Comparison of ENCODE assay signal across 8 cellular contexts in the genomic region with DNA sequence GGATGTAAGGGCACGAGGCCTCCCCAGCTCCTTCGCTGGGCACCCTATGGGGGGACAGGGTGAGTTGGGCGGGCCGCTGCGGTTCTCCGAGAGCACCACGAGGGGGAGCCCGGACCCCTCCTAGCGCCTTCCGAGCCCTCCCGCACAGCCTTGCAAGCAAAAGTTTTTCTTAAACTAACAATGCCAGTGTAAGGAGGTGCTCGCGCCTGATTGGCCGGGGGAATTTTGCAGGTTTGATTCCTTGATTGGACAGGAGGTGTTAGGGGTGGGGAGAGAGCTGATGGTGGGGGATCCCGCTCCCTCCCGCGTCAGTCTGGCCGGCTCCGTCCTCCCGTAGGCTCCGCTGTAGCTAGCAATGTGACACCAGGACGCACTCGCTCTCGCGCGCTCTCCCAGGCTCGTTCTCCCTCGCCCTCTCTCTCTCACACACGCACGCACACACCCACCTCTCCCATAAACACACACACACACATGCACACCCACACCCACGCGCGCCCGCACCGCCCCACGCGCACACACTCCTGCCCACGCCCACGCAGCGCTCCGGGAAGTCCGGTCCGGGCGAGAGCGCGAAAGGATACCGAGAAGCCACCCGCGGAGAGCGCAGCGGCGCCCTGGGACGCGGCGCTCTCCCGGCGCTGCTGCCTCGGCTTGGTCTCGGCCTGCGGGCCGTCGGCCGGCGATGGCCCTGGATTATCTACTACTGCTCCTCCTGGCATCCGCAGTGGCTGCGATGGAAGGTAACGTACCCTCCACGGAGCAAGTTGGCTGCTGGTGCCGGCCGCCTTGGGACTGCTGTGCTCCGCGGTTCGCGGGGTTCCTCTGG. TPM values are rescaled to one million over a fixed set of nuclear protein-coding genes. Genes with fewer than 3 reads are reported as not detected.
DNase-seq lines count a peak whose midpoint lies in the region; ATAC-seq lines count a peak whose summit lies in the region.

TSS of gene EPHB1 (plus strand) at position 311 of the 826 bp plus-strand sequence.

- H3K36me3 ChIP-seq in BLaER1 treated with 17β-estradiol and CSF1 and Interleukin-3, amounts not matched to agents 10 nM and 100 nM, result no peaks in the 10 kb centered on the region

- H3K9ac ChIP-seq in BLaER1 treated with 17β-estradiol and CSF1 and Interleukin-3, amounts not matched to agents 10 nM and 100 nM, result peak within 1 kb of the TSS in 10 of 11 experiments; percentile 32 to 75 (median 64); a peak in 18 of 22 replicates

- peak; percentile 84 for ATAC-seq in GM19035 (IDR thresholded peaks at IDR 0.05; ENCODE audit: unreplicated experiment)
- peak; percentile 82 for ATAC-seq in HG03175 (IDR thresholded peaks at IDR 0.05; ENCODE audit: unreplicated experiment)
- ATAC-seq in left lobe of liver, result peak; percentile 87

- peak within 1 kb of the TSS; percentile 93 to 100 (median 98) for H3K4me2 ChIP-seq in BLaER1 treated with 17β-estradiol and CSF1 and Interleukin-3, amounts not matched to agents 10 nM and 100 nM

- H3K9me3 ChIP-seq in BLaER1 treated with 17β-estradiol and CSF1 and Interleukin-3, amounts not matched to agents 10 nM and 100 nM (replicated peaks in 1 of 11), result no peaks in the 10 kb centered on the region

- peaks cover 40 to 52% (median 47%) of the 10 kb centered on the region in 11 experiments for H3K27me3 ChIP-seq in BLaER1 treated with 17β-estradiol and CSF1 and Interleukin-3, amounts not matched to agents 10 nM and 100 nM

- peak within 1 kb of the TSS; percentile 59 to 74 (median 66) for H3K4me3 ChIP-seq in BLaER1 treated with 17β-estradiol and CSF1 and Interleukin-3, amounts not matched to agents 10 nM and 100 nM

- H4K20me1 ChIP-seq in BLaER1 treated with 17β-estradiol and CSF1 and Interleukin-3, amounts not matched to agents 10 nM and 100 nM, result peaks cover 0 to 41% (median 23%) of the 10 kb centered on the region in 11 experiments; a peak in 16 of 22 replicates

- peaks cover 9 to 16% (median 14%) of the 10 kb centered on the region in 10 experiments; a peak in 18 of 20 replicates for H3K4me1 ChIP-seq in BLaER1 treated with 17β-estradiol and CSF1 and Interleukin-3, amounts not matched to agents 10 nM and 100 nM

- DNase-seq in NCI-H2171 treated with DMSO at 0.1 percent for 48 hours (lab: John Stamatoyannopoulos, UW) (peak; percentile 98), dedifferentiated amniotic fluid mesenchymal stem cell (ENCODE audit: extremely low spot score) (peak; percentile 65), left lobe of liver (ENCODE audit: low spot score) (peak; percentile 86)
- DNase-seq in activated CD4-positive, CD25-positive, alpha-beta regulatory T cell treated with anti-CD3 and anti-CD28 coated beads, Interleukin-2, amount 50 U/mL, for 16 hours (ENCODE audit: low read depth, low spot score), result peak; percentile 15
- DNase-seq in stimulated activated CD4-positive, alpha-beta T cell treated with anti-CD3 and anti-CD28 coated beads, Interleukin-2, amount 100 ng/mL, for 24 hours, result peak; percentile 64 to 77

- H3K27ac ChIP-seq in BLaER1 treated with 17β-estradiol and CSF1 and Interleukin-3, amounts not matched to agents 10 nM and 100 nM, result no peak within 1 kb of the TSS

RNA-seq across cellular contexts. Expression of gene EPHB1, which starts in this region (rescaled TPM):
- 8.1 TPM for total RNA-seq in left lobe of liver

Comparison
In these comparisons a context has a peak if more than half of its experiments do, and no peak if none do; other contexts are left out.
1. DNase-seq: peak in every context shown above with its lines; median percentile 98 in NCI-H2171 treated with DMSO at 0.1 percent for 48 hours; 86 in left lobe of liver; 70 in stimulated activated CD4-positive, alpha-beta T cell treated with anti-CD3 and anti-CD28 coated beads, Interleukin-2, amount 100 ng/mL, for 24 hours; 65 in dedifferentiated amniotic fluid mesenchymal stem cell; 15 in activated CD4-positive, CD25-positive, alpha-beta regulatory T cell treated with anti-CD3 and anti-CD28 coated beads, Interleukin-2, amount 50 U/mL, for 16 hours.